16 cellular contexts compared by ENCODE assay signal in the genomic region with DNA sequence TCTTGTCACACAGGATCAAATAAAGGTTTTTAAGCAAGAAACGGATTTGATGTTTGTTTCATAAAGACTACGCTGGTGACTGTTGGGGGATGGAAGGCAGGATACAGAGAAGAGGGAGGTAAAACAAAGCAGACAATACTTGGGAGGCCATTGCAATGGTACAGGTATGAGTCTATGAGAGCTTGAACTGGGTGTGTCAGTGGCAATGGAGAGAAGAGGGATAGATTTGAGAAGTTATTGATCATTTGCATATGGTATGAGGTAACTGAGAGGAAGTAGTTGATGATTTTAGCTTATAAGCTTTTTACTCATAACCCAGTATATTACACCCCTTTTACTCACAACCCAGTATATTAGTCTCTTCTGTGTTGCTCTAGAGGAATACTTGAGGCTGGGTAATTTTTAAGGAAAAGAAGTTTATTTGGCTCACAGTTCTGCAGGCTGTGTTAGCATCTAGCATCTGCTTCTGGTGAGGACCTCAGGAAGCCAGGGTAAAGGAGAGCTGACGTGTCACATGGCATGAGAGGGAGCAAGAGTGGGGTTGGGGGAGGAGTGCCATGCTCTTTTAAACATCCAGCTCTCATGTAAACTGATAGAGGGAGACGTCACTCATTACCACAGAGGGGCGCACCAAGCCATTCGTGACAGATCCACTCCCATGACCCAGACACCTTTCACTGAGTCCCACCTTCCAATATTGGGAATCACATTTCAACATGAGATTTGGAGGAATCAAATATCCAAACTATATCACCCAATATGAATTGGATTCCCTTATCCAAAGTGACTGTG.
"Had no signal": no experiment of that assay in that cellular context is flagged by ENCODE, and none has a peak within 500 bp of the region (broad histone marks: within the 10 kb centered on the region; RNA-seq: fewer than 3 reads in every experiment).

No MANE protein-coding gene starts in this region.

- H3K9me3 ChIP-seq: mucosa of descending colon, psoas muscle, transverse colon had no signal

- H3K27me3 Mint-ChIP-seq: activated CD4-positive, alpha-beta memory T cell treated with anti-CD3 and anti-CD28 coated beads for 36 hours; dendritic cell treated with granulocyte-macrophage colony-stimulating factor and Interleukin-4, amounts not matched to agents 40 ng/mL and 50 ng/mL, for 4 days; natural killer cell treated with Interleukin-12 subunit alpha and Interleukin-12 subunit beta and Interleukin-15 and Interleukin-18, amount 100 ng/mL, for 72 hours; stimulated activated naive B cell treated with anti-CD40 and anti-IgM and Interleukin-4, amounts not matched to agents 10 μg/mL and 1 μg/mL and 100 μg/mL, for 72 hours had no signal

- H3K27ac Mint-ChIP-seq: activated CD4-positive, alpha-beta memory T cell treated with anti-CD3 and anti-CD28 coated beads for 36 hours; dendritic cell treated with granulocyte-macrophage colony-stimulating factor and Interleukin-4, amounts not matched to agents 40 ng/mL and 50 ng/mL, for 4 days; natural killer cell treated with Interleukin-12 subunit alpha and Interleukin-12 subunit beta and Interleukin-15 and Interleukin-18, amount 100 ng/mL, for 72 hours; stimulated activated naive B cell treated with anti-CD40 and anti-IgM and Interleukin-4, amounts not matched to agents 10 μg/mL and 1 μg/mL and 100 μg/mL, for 72 hours had no signal

- DNase-seq: activated CD4-positive, alpha-beta memory T cell treated with anti-CD3 and anti-CD28 coated beads for 36 hours; activated CD4-positive, CD25-positive, alpha-beta regulatory T cell treated with anti-CD3 and anti-CD28 coated beads, Interleukin-2, amount 50 U/mL, for 72 hours; activated CD8-positive, alpha-beta memory T cell treated with anti-CD3 and anti-CD28 coated beads, Interleukin-2, amount 50 U/mL, for 4 hours; brain microvascular endothelial cell; cerebellar nuclear complex; erythroblast; hypothalamus; mucosa of descending colon; psoas muscle; stimulated activated CD4-positive, alpha-beta T cell treated with anti-CD3 and anti-CD28 coated beads, Interleukin-2, amount 100 ng/mL, for 24 hours; stimulated activated naive B cell treated with anti-CD40 and anti-IgM and Interleukin-4, amounts not matched to agents 10 μg/mL and 1 μg/mL and 100 μg/mL, for 72 hours; transverse colon had no signal

- H3K27ac ChIP-seq: brain microvascular endothelial cell, psoas muscle, transverse colon had no signal

- H3K27me3 ChIP-seq: brain microvascular endothelial cell, transverse colon had no signal

- ATAC-seq: mucosa of descending colon; psoas muscle; sciatic nerve; stimulated activated naive B cell treated with anti-CD40 and anti-IgM and Interleukin-4, amounts not matched to agents 10 μg/mL and 1 μg/mL and 100 μg/mL, for 72 hours had no signal

- H3K4me3 Mint-ChIP-seq: activated CD4-positive, alpha-beta memory T cell treated with anti-CD3 and anti-CD28 coated beads for 36 hours; dendritic cell treated with granulocyte-macrophage colony-stimulating factor and Interleukin-4, amounts not matched to agents 40 ng/mL and 50 ng/mL, for 4 days; natural killer cell treated with Interleukin-12 subunit alpha and Interleukin-12 subunit beta and Interleukin-15 and Interleukin-18, amount 100 ng/mL, for 72 hours; stimulated activated naive B cell treated with anti-CD40 and anti-IgM and Interleukin-4, amounts not matched to agents 10 μg/mL and 1 μg/mL and 100 μg/mL, for 72 hours had no signal

- H3K4me1 ChIP-seq: psoas muscle, transverse colon had no signal

- H3K9me3 Mint-ChIP-seq: activated CD4-positive, alpha-beta memory T cell treated with anti-CD3 and anti-CD28 coated beads for 36 hours; activated naive CD4-positive, alpha-beta T cell treated with anti-CD3 and anti-CD28 coated beads, Interleukin-2, amount 50 U/mL, for 72 hours; dendritic cell treated with granulocyte-macrophage colony-stimulating factor and Interleukin-4, amounts not matched to agents 40 ng/mL and 50 ng/mL, for 4 days; natural killer cell treated with Interleukin-12 subunit alpha and Interleukin-12 subunit beta and Interleukin-15 and Interleukin-18, amount 100 ng/mL, for 72 hours; stimulated activated naive B cell treated with anti-CD40 and anti-IgM and Interleukin-4, amounts not matched to agents 10 μg/mL and 1 μg/mL and 100 μg/mL, for 72 hours had no signal
